ENCODE assay signal across 20 cellular contexts in genomic region chr16:55036371-55036821, GRCh38.
A peak's percentile ranks its signal among the peaks of the same experiment; 100 is the strongest.
DNase-seq lines count a peak whose midpoint lies in the region; TF ChIP-seq lines count a peak whose summit lies in the region.
"Had no signal": no experiment of that assay in that cellular context is flagged by ENCODE, and none has a peak within 500 bp of the region (broad histone marks: within the 10 kb centered on the region; RNA-seq: fewer than 3 reads in every experiment).

No MANE protein-coding gene starts in this region.

- H3K4me1 ChIP-seq in endodermal cell (ENCODE audit: control insufficient read depth, insufficient read depth, low read length) (no peaks in the 10 kb centered on the region), neuronal stem cell (ENCODE audit: control insufficient read depth in 2 of 2, insufficient read depth in 1 of 2, low read depth in 1 of 2, low read length in 2 of 2) (peaks cover 0 to 1% of the 10 kb centered on the region in 2 donors), spleen (no peaks in the 10 kb centered on the region)
- H3K4me1 ChIP-seq: SJSA1 had no signal

- peak overlapping the region; percentile 21 for H3K18ac ChIP-seq in neuronal stem cell (ENCODE audit: low read length)

- no peak overlapping the region for H3K4me2 ChIP-seq in neuronal stem cell (ENCODE audit: insufficient read depth, low read length, poor library complexity, severe bottlenecking)

- TF ChIP-seq CTCF in endodermal cell (conservative IDR thresholded peaks at IDR 0.05) (no peak), spleen (IDR thresholded peaks at IDR 0.05 in 8 of 11, conservative IDR thresholded peaks at IDR 0.05 in 3 of 11) (no peak), chondrocyte (IDR thresholded peaks at IDR 0.05) (no peak)

- peak overlapping the region; percentile 74 for H2AK5ac ChIP-seq in neuronal stem cell (ENCODE audit: low read depth, low read length)

- no peak for TF ChIP-seq POLR2A in spleen (IDR thresholded peaks at IDR 0.05)

- H3K27ac Mint-ChIP-seq in endodermal cell: no peak overlapping the region
- H3K27ac Mint-ChIP-seq in chondrocyte (ENCODE audit: unreplicated experiment): no peak overlapping the region
- H3K27ac Mint-ChIP-seq: CD8-positive, alpha-beta T cell had no signal

- H3K4me3 Mint-ChIP-seq in endodermal cell (no peak overlapping the region), chondrocyte (ENCODE audit: unreplicated experiment) (no peak overlapping the region)
- H3K4me3 Mint-ChIP-seq: CD8-positive, alpha-beta T cell had no signal

- H3K36me3 ChIP-seq in MG63: no peaks in the 10 kb centered on the region
- H3K36me3 ChIP-seq in endodermal cell (ENCODE audit: control insufficient read depth, insufficient read depth, low read length): no peaks in the 10 kb centered on the region
- H3K36me3 ChIP-seq in neuronal stem cell (replicated peaks in 1 of 2; ENCODE audit: control insufficient read depth in 2 of 2, insufficient read depth in 2 of 2, low read length in 2 of 2): no peaks in the 10 kb centered on the region
- H3K36me3 ChIP-seq in spleen: no peaks in the 10 kb centered on the region
- H3K36me3 ChIP-seq: SJSA1 had no signal

- intact Hi-C loops in spleen (cut with DNase I; ENCODE audit: low total_unique reads): no loop called here

- H3K9me3 Mint-ChIP-seq in endodermal cell: no peaks in the 10 kb centered on the region
- H3K9me3 Mint-ChIP-seq in chondrocyte (ENCODE audit: low read depth): no peaks in the 10 kb centered on the region
- H3K9me3 Mint-ChIP-seq: CD8-positive, alpha-beta T cell had no signal

- H4K8ac ChIP-seq in neuronal stem cell (ENCODE audit: low read depth, low read length): no peak overlapping the region

- H4K91ac ChIP-seq in neuronal stem cell (ENCODE audit: low read depth, low read length, poor library complexity): no peak overlapping the region

- no peaks in the 10 kb centered on the region for H3K27me3 ChIP-seq in MG63
- H3K27me3 ChIP-seq in endodermal cell (ENCODE audit: control insufficient read depth, insufficient read depth, low read length, poor library complexity, severe bottlenecking): no peaks in the 10 kb centered on the region
- peaks cover 0 to 10% (median 0%) of the 10 kb centered on the region in 3 experiments for H3K27me3 ChIP-seq in neuronal stem cell (ENCODE audit: control insufficient read depth in 3 of 3, insufficient read depth in 3 of 3, low read depth in 1 of 3, low read length in 3 of 3)
- H3K27me3 ChIP-seq in spleen (replicated peaks in 1 of 7): peaks cover 0 to 38% (median 0%) of the 10 kb centered on the region in 7 donors
- H3K27me3 ChIP-seq: SJSA1 had no signal

- H3K4ac ChIP-seq in neuronal stem cell (ENCODE audit: low read length): no peak overlapping the region

- H3K79me1 ChIP-seq in neuronal stem cell (ENCODE audit: low read depth, low read length): no peaks in the 10 kb centered on the region

- no peak overlapping the region for H3K9ac ChIP-seq in endodermal cell (ENCODE audit: extremely low read depth, low read length, poor library complexity, severe bottlenecking)
- peak overlapping the region; percentile 67 for H3K9ac ChIP-seq in neuronal stem cell (ENCODE audit: low read depth, low read length, poor library complexity)

- no peak overlapping the region for H3K23ac ChIP-seq in neuronal stem cell (ENCODE audit: low read depth, low read length, poor library complexity)

- no peaks in the 10 kb centered on the region for H3K36me3 Mint-ChIP-seq in endodermal cell (ENCODE audit: low read depth)
- H3K36me3 Mint-ChIP-seq in chondrocyte (ENCODE audit: low read depth): no peaks in the 10 kb centered on the region
- H3K36me3 Mint-ChIP-seq: CD8-positive, alpha-beta T cell had no signal

- no peak overlapping the region for H2BK15ac ChIP-seq in neuronal stem cell (ENCODE audit: low read length)

- H3K14ac ChIP-seq in neuronal stem cell (ENCODE audit: low read length): no peak overlapping the region

- peak overlapping the region; percentile 61 for H2BK12ac ChIP-seq in neuronal stem cell (ENCODE audit: low read length)

- H3K4me3 ChIP-seq in MG63: no peak overlapping the region
- no peak overlapping the region for H3K4me3 ChIP-seq in endodermal cell (ENCODE audit: low read length)
- H3K4me3 ChIP-seq in neuronal stem cell (ENCODE audit: low read length in 2 of 2): no peak overlapping the region
- no peak overlapping the region for H3K4me3 ChIP-seq in spleen
- H3K4me3 ChIP-seq: SJSA1 had no signal

- H3K9me3 ChIP-seq in MG63 (no peaks in the 10 kb centered on the region), endodermal cell (ENCODE audit: control insufficient read depth, low read length) (no peaks in the 10 kb centered on the region), neuronal stem cell (replicated peaks in 1 of 2; ENCODE audit: control insufficient read depth in 2 of 2, insufficient read depth in 1 of 2, low read depth in 1 of 2, low read length in 2 of 2) (no peaks in the 10 kb centered on the region), spleen (no peaks in the 10 kb centered on the region)
- H3K9me3 ChIP-seq: SJSA1 had no signal

- DNase-seq in MG63 (peak; percentile 39), endodermal cell (peak; percentile 29), neuronal stem cell (ENCODE audit: low spot score) (no peak), spleen (peak; percentile 68), NAMALWA (ENCODE audit: low spot score) (no peak), chondrocyte (ENCODE audit: low spot score) (no peak), NOMO-1 treated with DMSO at 0.1 percent for 48 hours (lab: John Stamatoyannopoulos, UW; ENCODE audit: unreplicated experiment) (no peak), cerebellum (ENCODE audit: low spot score) (no peak)
- DNase-seq: 8988T; AML-193; CD8-positive, alpha-beta T cell; DMS153; GOT3; Karpas-422; NCI-H1417; NCI-H1694 treated with DMSO at 0.1 percent for 48 hours; NCI-H446; NCI-H526; OCI-M1 had no signal

- H3K27ac ChIP-seq in endodermal cell (ENCODE audit: low read depth, low read length) (no peak overlapping the region), neuronal stem cell (replicated peaks; ENCODE audit: low read length) (no peak overlapping the region), spleen (no peak overlapping the region)
- H3K27ac ChIP-seq: SJSA1 had no signal

- H2BK120ac ChIP-seq in neuronal stem cell (ENCODE audit: low read depth, low read length): no peak overlapping the region

- peaks cover 3% of the 10 kb centered on the region for H3K4me1 Mint-ChIP-seq in endodermal cell
- no peaks in the 10 kb centered on the region for H3K4me1 Mint-ChIP-seq in chondrocyte (ENCODE audit: low read depth)

- H3K27me3 Mint-ChIP-seq in endodermal cell (ENCODE audit: insufficient read depth) (peaks cover 3% of the 10 kb centered on the region), chondrocyte (ENCODE audit: low read depth) (peaks cover 21% of the 10 kb centered on the region)

- H2AFZ ChIP-seq in neuronal stem cell (ENCODE audit: low read length): no peak overlapping the region

- H2BK5ac ChIP-seq in neuronal stem cell (ENCODE audit: low read length): no peak overlapping the region

- 91 to 100% methylated on average over 12 to 14 of the region's 14 CpGs for WGBS in endodermal cell (ENCODE audit: insufficient coverage in 1 of 2, insufficient read length in 1 of 2), 2 experiments
- no CpG with 5 or more reads among the region's 14 CpGs for WGBS in neuronal stem cell (ENCODE audit: extremely low coverage in 2 of 2, insufficient read length in 2 of 2, insufficient replicate concordance in 1 of 2), 2 donors
- 75 to 93% (median 85%) methylated on average over 11 to 14 of the region's 14 CpGs; no CpG with 5 or more reads in 1 of the 5 donors for WGBS in spleen, 5 donors

Comparison
In these comparisons a context has a peak if more than half of its experiments do, and no peak if none do; other contexts are left out.
1. DNase-seq: peak in MG63 (single experiment), endodermal cell (single experiment) and spleen (single experiment); none in neuronal stem cell (single experiment), NAMALWA (single experiment), chondrocyte (single experiment), NOMO-1 treated with DMSO at 0.1 percent for 48 hours (single experiment) and cerebellum (single experiment).